20 cellular contexts compared by ENCODE assay signal in genomic region chr1:176888471-176889032, GRCh38.
"Had no signal": no experiment of that assay in that cellular context is flagged by ENCODE, and none has a peak within 500 bp of the region (broad histone marks: within the 10 kb centered on the region; RNA-seq: fewer than 3 reads in every experiment).

No MANE protein-coding gene starts in this region.

- H3K9me3 ChIP-seq: breast epithelium, MG63, Peyer's patch had no signal

- DNase-seq: activated CD4-positive, alpha-beta T cell treated with anti-CD3 and anti-CD28 coated beads, Interleukin-2, amount 10 ng/mL, durations not matched to agents 24 days and 14 days; activated CD4-positive, alpha-beta T cell treated with anti-CD3 and anti-CD28 coated beads, Interleukin-2, amount 50 U/mL, for 48 hours; activated CD4-positive, CD25-positive, alpha-beta regulatory T cell treated with anti-CD3 and anti-CD28 coated beads, Interleukin-2, amount 50 U/mL, for 72 hours; activated CD8-positive, alpha-beta memory T cell treated with anti-CD3 and anti-CD28 coated beads, Interleukin-2, amount 10 ng/mL, durations not matched to agents 7 days and 5 days; activated effector memory CD4-positive, alpha-beta T cell treated with Interleukin-2 at 50 U/mL for 16 hours; activated naive CD4-positive, alpha-beta T cell; activated T-cell treated with anti-CD3 and anti-CD28 coated beads, Interleukin-2, amount 50 U/mL, for 24 hours; aorta; MG63; MV-4-11; NCI-H1092 treated with DMSO at 0.1 percent for 48 hours; NCI-H146; NCI-H187 treated with DMSO at 0.1 percent for 48 hours; NCI-H2081 treated with DMSO at 0.1 percent for 48 hours; NCI-H446; NCI-H524; Peyer's patch; SHP77 treated with DMSO at 0.1 percent for 48 hours had no signal

- H3K27me3 ChIP-seq: breast epithelium, MG63, Peyer's patch had no signal

- ATAC-seq: activated CD8-positive, alpha-beta memory T cell treated with anti-CD3 and anti-CD28 coated beads, Interleukin-2, amount 10 ng/mL, durations not matched to agents 7 days and 5 days had no signal

- H3K36me3 ChIP-seq: breast epithelium, MG63, Peyer's patch had no signal

- H3K4me1 ChIP-seq: breast epithelium, Peyer's patch had no signal

- H3K27ac ChIP-seq: breast epithelium, Peyer's patch, RWPE1 had no signal

- H3K4me3 ChIP-seq: breast epithelium, MG63, Peyer's patch had no signal
